In the genomic region with DNA sequence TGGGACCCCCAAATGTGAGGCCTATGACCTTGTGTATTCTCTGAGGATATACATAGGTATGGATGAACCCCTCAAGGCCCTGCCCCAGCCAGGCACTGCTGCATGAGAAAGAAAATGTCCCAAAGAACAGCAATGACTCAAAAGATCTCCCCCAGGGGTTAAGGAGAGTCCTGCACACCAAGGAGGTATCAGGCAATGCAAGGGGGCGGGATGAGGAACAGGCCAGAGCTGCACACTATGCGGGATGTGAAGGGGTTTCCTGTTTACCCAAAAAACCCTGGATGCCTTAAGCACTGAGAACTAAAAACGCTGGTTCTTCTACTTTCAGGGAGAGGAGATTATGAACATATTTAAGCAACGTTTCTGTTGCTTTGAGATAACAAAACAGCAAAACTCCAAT, we compare ENCODE assay signal across 11 cellular contexts. TPM values are rescaled to one million over a fixed set of nuclear protein-coding genes. Genes with fewer than 3 reads are reported as not detected.
DNase-seq lines count a peak whose midpoint lies in the region; ATAC-seq, FAIRE-seq and TF ChIP-seq lines count a peak whose summit lies in the region.
"Had no signal": no experiment of that assay in that cellular context is flagged by ENCODE, and none has a peak within 500 bp of the region (broad histone marks: within the 10 kb centered on the region; RNA-seq: fewer than 3 reads in every experiment).

No MANE protein-coding gene starts in this region.

- H3K79me2 ChIP-seq in SU-DHL-6 (ENCODE audit: insufficient read depth, low read length): peaks cover 63% of the 10 kb centered on the region
- peaks cover 72% of the 10 kb centered on the region for H3K79me2 ChIP-seq in endothelial cell of umbilical vein (ENCODE audit: control insufficient read depth, insufficient read depth, low read length)

- H3K36me3 ChIP-seq in SU-DHL-6 (ENCODE audit: low read length): no peaks in the 10 kb centered on the region
- H3K36me3 ChIP-seq in endothelial cell of umbilical vein (ENCODE audit: control insufficient read depth in 2 of 2, extremely low read depth in 1 of 2, insufficient read depth in 2 of 2, low read length in 2 of 2): no peaks in the 10 kb centered on the region

- peak overlapping the region; percentile 98 for H3K27ac Mint-ChIP-seq in activated CD4-positive, alpha-beta T cell treated with anti-CD3 and anti-CD28 coated beads, Interleukin-2, amount 10 ng/mL, durations not matched to agents 7 days and 5 days
- H3K27ac Mint-ChIP-seq in stimulated activated effector memory CD8-positive, alpha-beta T cell treated with anti-CD3 and anti-CD28 coated beads, Interleukin-12 subunit alpha, Interleukin-12 subunit beta, amount 100 ng/mL, for 72 hours: peak overlapping the region; percentile 95

- CTCF ChIA-PET in activated CD4-positive, alpha-beta T cell treated with anti-CD3 and anti-CD28 coated beads, Interleukin-2, amount 10 ng/mL, durations not matched to agents 7 days and 5 days (lab: Charles Lee): interaction anchor here (1.0 to 1.6 kb wide), 8 partner anchors 8 to 145 kb away, joined by 3 to 6 read pairs (median 3); no protein-coding TSS in a partner anchor
- CTCF ChIA-PET in endothelial cell of umbilical vein (lab: Charles Lee): interaction anchor here (0.8 to 1.3 kb wide), 5 partner anchors 9 to 134 kb away, joined by 3 to 5 read pairs (median 3); no protein-coding TSS in a partner anchor

- H3K4me1 Mint-ChIP-seq in activated CD4-positive, alpha-beta T cell treated with anti-CD3 and anti-CD28 coated beads, Interleukin-2, amount 10 ng/mL, durations not matched to agents 7 days and 5 days: peaks cover 69% of the 10 kb centered on the region
- peaks cover 72% of the 10 kb centered on the region for H3K4me1 Mint-ChIP-seq in stimulated activated effector memory CD8-positive, alpha-beta T cell treated with anti-CD3 and anti-CD28 coated beads, Interleukin-12 subunit alpha, Interleukin-12 subunit beta, amount 100 ng/mL, for 72 hours

- no peaks in the 10 kb centered on the region for H3K9me3 Mint-ChIP-seq in activated CD4-positive, alpha-beta T cell treated with anti-CD3 and anti-CD28 coated beads, Interleukin-2, amount 10 ng/mL, durations not matched to agents 7 days and 5 days
- H3K9me3 Mint-ChIP-seq in stimulated activated effector memory CD8-positive, alpha-beta T cell treated with anti-CD3 and anti-CD28 coated beads, Interleukin-12 subunit alpha, Interleukin-12 subunit beta, amount 100 ng/mL, for 72 hours: no peaks in the 10 kb centered on the region

- peaks cover 39% of the 10 kb centered on the region for H3K36me3 Mint-ChIP-seq in activated CD4-positive, alpha-beta T cell treated with anti-CD3 and anti-CD28 coated beads, Interleukin-2, amount 10 ng/mL, durations not matched to agents 7 days and 5 days (ENCODE audit: low read depth)
- H3K36me3 Mint-ChIP-seq in stimulated activated effector memory CD8-positive, alpha-beta T cell treated with anti-CD3 and anti-CD28 coated beads, Interleukin-12 subunit alpha, Interleukin-12 subunit beta, amount 100 ng/mL, for 72 hours: peaks cover 58% of the 10 kb centered on the region

- peak overlapping the region; percentile 45 for H3K4me3 ChIP-seq in SU-DHL-6 (ENCODE audit: insufficient read depth, low read length, poor library complexity, severe bottlenecking)
- no peak overlapping the region for H3K4me3 ChIP-seq in endothelial cell of umbilical vein (replicated peaks in 1 of 3; ENCODE audit: insufficient read depth in 1 of 3, low read depth in 1 of 3, low read length in 3 of 3)

- H4K20me1 ChIP-seq in SU-DHL-6 (ENCODE audit: low read depth, low read length) (no peaks in the 10 kb centered on the region), endothelial cell of umbilical vein (replicated peaks; ENCODE audit: control insufficient read depth, extremely low read depth, insufficient read depth, low read length) (no peaks in the 10 kb centered on the region)

- dilution Hi-C loops in endothelial cell of umbilical vein (cut with MboI; ENCODE audit: extremely low pct_ligation_motif_present, low sequenced_read_pairs): no loop called here

- no TSS peak for BruUV-seq in endothelial cell of umbilical vein (replicated peaks; lab: Mats Ljungman, UMichigan)

- TF ChIP-seq CTCF in SU-DHL-6 (IDR thresholded peaks at IDR 0.05; ENCODE audit: insufficient read depth, low read length, poor library complexity, severe bottlenecking): no peak
- no peak for TF ChIP-seq CTCF in endothelial cell of umbilical vein (IDR thresholded peaks at IDR 0.05; ENCODE audit: extremely low read depth in 1 of 2, insufficient read depth in 1 of 2, low read depth in 1 of 2, low read length in 2 of 2)

- peaks cover 67% of the 10 kb centered on the region for H3K4me1 ChIP-seq in endothelial cell of umbilical vein (ENCODE audit: control insufficient read depth, extremely low read depth, insufficient read depth, low read length)

- no peaks in the 10 kb centered on the region for H3K27me3 ChIP-seq in SU-DHL-6 (ENCODE audit: low read length)
- H3K27me3 ChIP-seq in endothelial cell of umbilical vein (ENCODE audit: control insufficient read depth in 2 of 2, insufficient read depth in 2 of 2, low read length in 2 of 2): no peaks in the 10 kb centered on the region

- ATAC-seq in stimulated activated effector memory CD8-positive, alpha-beta T cell treated with anti-CD3 and anti-CD28 coated beads, Interleukin-12 subunit alpha, Interleukin-12 subunit beta, amount 100 ng/mL, for 72 hours: no peak
- ATAC-seq in HG02623 (IDR thresholded peaks at IDR 0.05; ENCODE audit: unreplicated experiment) (no peak), GM21515 (IDR thresholded peaks at IDR 0.05; ENCODE audit: unreplicated experiment) (no peak)

- peak overlapping the region; percentile 99 for H3K27ac ChIP-seq in SU-DHL-6 (ENCODE audit: low read depth, low read length)
- H3K27ac ChIP-seq in endothelial cell of umbilical vein (ENCODE audit: insufficient read depth, low read depth, low read length): peak overlapping the region; percentile 87

- peak overlapping the region; percentile 71 for H3K4me3 Mint-ChIP-seq in activated CD4-positive, alpha-beta T cell treated with anti-CD3 and anti-CD28 coated beads, Interleukin-2, amount 10 ng/mL, durations not matched to agents 7 days and 5 days
- peak overlapping the region; percentile 95 for H3K4me3 Mint-ChIP-seq in stimulated activated effector memory CD8-positive, alpha-beta T cell treated with anti-CD3 and anti-CD28 coated beads, Interleukin-12 subunit alpha, Interleukin-12 subunit beta, amount 100 ng/mL, for 72 hours

- H3K9me2 ChIP-seq in SU-DHL-6 (replicated peaks; ENCODE audit: insufficient read depth, low read length): no peaks in the 10 kb centered on the region

- DNase-seq in activated CD4-positive, alpha-beta T cell treated with anti-CD3 and anti-CD28 coated beads, Interleukin-2, amount 10 ng/mL, durations not matched to agents 7 days and 5 days: peak; percentile 17
- no peak for DNase-seq in activated CD4-positive, alpha-beta T cell treated with anti-CD3 and anti-CD28 coated beads, Interleukin-2, amount 50 U/mL, for 4 hours
- peak; percentile 51 for DNase-seq in endothelial cell of umbilical vein (ENCODE audit: low read depth, low spot score)
- no peak for DNase-seq in stimulated activated effector memory CD8-positive, alpha-beta T cell treated with anti-CD3 and anti-CD28 coated beads, Interleukin-12 subunit alpha, Interleukin-12 subunit beta, amount 100 ng/mL, for 72 hours (ENCODE audit: low spot score in 2 of 2)
- DNase-seq in effector CD4-positive, alpha-beta T cell: no peak
- DNase-seq: activated CD4-positive, alpha-beta T cell treated with anti-CD3 and anti-CD28 coated beads, Interleukin-2, amount 50 U/mL, for 1 hour; NCI-H146 had no signal

- H3K9me1 ChIP-seq in endothelial cell of umbilical vein (replicated peaks; ENCODE audit: control insufficient read depth, extremely low read depth, insufficient read depth, low read length): no peaks in the 10 kb centered on the region

- H3K9ac ChIP-seq in SU-DHL-6 (ENCODE audit: low read length) (peak overlapping the region; percentile 46), endothelial cell of umbilical vein (replicated peaks; ENCODE audit: extremely low read depth, insufficient read depth, low read length) (no peak overlapping the region)

- no peak overlapping the region for H2AFZ ChIP-seq in SU-DHL-6 (ENCODE audit: low read depth, low read length, severe bottlenecking)
- H2AFZ ChIP-seq in endothelial cell of umbilical vein (ENCODE audit: low read depth, low read length): no peak overlapping the region

- POLR2A ChIA-PET in activated CD4-positive, alpha-beta T cell treated with anti-CD3 and anti-CD28 coated beads, Interleukin-2, amount 10 ng/mL, durations not matched to agents 7 days and 5 days (lab: Charles Lee): no interaction called here
- POLR2A ChIA-PET in endothelial cell of umbilical vein (lab: Charles Lee): no interaction called here

- no peaks in the 10 kb centered on the region for H3K27me3 Mint-ChIP-seq in activated CD4-positive, alpha-beta T cell treated with anti-CD3 and anti-CD28 coated beads, Interleukin-2, amount 10 ng/mL, durations not matched to agents 7 days and 5 days

- no peak for FAIRE-seq in endothelial cell of umbilical vein (lab: Jason Lieb, UNC)
- FAIRE-seq: A204.1 had no signal

- H3K4me2 ChIP-seq in SU-DHL-6 (ENCODE audit: low read depth, low read length, poor library complexity, severe bottlenecking) (peak overlapping the region; percentile 77), endothelial cell of umbilical vein (ENCODE audit: insufficient read depth, low read length) (no peak overlapping the region)

- peaks cover 58% of the 10 kb centered on the region for H3F3A ChIP-seq in SU-DHL-6 (ENCODE audit: insufficient read depth)

- no peaks in the 10 kb centered on the region for H3K9me3 ChIP-seq in SU-DHL-6 (ENCODE audit: insufficient read depth, low read length)
- H3K9me3 ChIP-seq in endothelial cell of umbilical vein (replicated peaks; ENCODE audit: control insufficient read depth, insufficient read depth, low read length): no peaks in the 10 kb centered on the region

- TF ChIP-seq POLR2A in endothelial cell of umbilical vein (IDR thresholded peaks at IDR 0.05; ENCODE audit: low read depth, low read length): no peak

- intact Hi-C loops in endothelial cell of umbilical vein (cut with micrococcal nuclease): no loop called here

TF ChIP-seq in endothelial cell of umbilical vein, 7 proteins besides CTCF, POLR2A, EP300 and RAD21 (continues in another document):
- TF ChIP-seq EZH2 (IDR thresholded peaks at IDR 0.05; ENCODE audit: borderline replicate concordance, low read depth, low read length, severe bottlenecking) (no peak), MYC (IDR thresholded peaks at IDR 0.05; ENCODE audit: low read depth, low read length) (no peak)

RNA-seq across cellular contexts. Expression of gene RAPGEF1, which starts 3.4 kb away (rescaled TPM):
- total RNA-seq in activated CD4-positive, alpha-beta T cell treated with anti-CD3 and anti-CD28 coated beads, Interleukin-2, amount 10 ng/mL, durations not matched to agents 7 days and 5 days: 100 to 1,000 TPM; 128 to 129 TPM
- total RNA-seq in endothelial cell of umbilical vein: 124 TPM in 2 replicates
- polyA plus RNA-seq in endothelial cell of umbilical vein: 50.0 and 53.3 TPM in 2 replicates
- polyA plus RNA-seq in endothelial cell of umbilical vein (2011; cell fraction: cytosol; rRNA removed): 51.0 and 57.8 TPM in 2 replicates
- polyA plus RNA-seq in endothelial cell of umbilical vein (2011; cell fraction: nucleus; rRNA removed): 75.3 and 79.7 TPM in 2 replicates
- polyA plus RNA-seq in endothelial cell of umbilical vein (2012): 72.5 and 82.9 TPM in 2 replicates
- polyA minus RNA-seq in endothelial cell of umbilical vein: 50.3 and 57.7 TPM in 2 replicates
- polyA minus RNA-seq in endothelial cell of umbilical vein (2011; cell fraction: cytosol; rRNA and poly(A)+ RNA removed): 17.2 TPM
- polyA minus RNA-seq in endothelial cell of umbilical vein (2011; cell fraction: nucleus; rRNA and poly(A)+ RNA removed): 35.9 and 37.0 TPM in 2 replicates

Comparison
In these comparisons a context has a peak if more than half of its experiments do, and no peak if none do; other contexts are left out.
1. DNase-seq: peak in activated CD4-positive, alpha-beta T cell treated with anti-CD3 and anti-CD28 coated beads, Interleukin-2, amount 10 ng/mL, durations not matched to agents 7 days and 5 days (single experiment) and endothelial cell of umbilical vein (single experiment); none in activated CD4-positive, alpha-beta T cell treated with anti-CD3 and anti-CD28 coated beads, Interleukin-2, amount 50 U/mL, for 4 hours (0 of 2), stimulated activated effector memory CD8-positive, alpha-beta T cell treated with anti-CD3 and anti-CD28 coated beads, Interleukin-12 subunit alpha, Interleukin-12 subunit beta, amount 100 ng/mL, for 72 hours (0 of 2) and effector CD4-positive, alpha-beta T cell (single experiment).